ENCODE assay signal across 8 cellular contexts in the genomic region with DNA sequence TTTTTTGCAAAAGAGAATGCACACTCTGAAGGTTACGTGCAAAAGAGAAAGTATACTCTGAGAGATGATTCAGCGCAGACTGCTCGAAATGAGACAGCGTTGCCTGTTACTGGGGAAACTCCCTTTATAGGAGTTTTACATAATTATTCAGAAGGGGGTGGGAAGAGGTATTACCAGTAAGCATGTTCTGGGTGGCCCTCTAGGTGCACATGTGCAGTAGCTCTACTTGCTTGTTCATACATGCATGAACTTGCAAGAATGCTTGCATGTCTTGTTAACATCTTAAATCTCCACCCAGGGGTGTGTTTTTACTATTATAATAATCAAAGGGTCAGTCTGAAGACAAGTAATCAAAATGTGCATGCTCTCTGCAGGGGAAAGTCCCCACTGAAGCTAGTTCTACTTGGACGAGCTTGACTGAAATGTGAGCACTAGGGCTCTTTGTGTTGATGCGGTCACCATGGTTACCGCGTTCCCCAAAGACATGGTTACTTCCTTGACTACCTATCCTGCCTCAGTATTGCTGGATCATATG.
DNase-seq lines count a peak whose midpoint lies in the region; ATAC-seq and TF ChIP-seq lines count a peak whose summit lies in the region.

No MANE protein-coding gene starts in this region.

- H3K27me3 Mint-ChIP-seq in stimulated activated naive CD8-positive, alpha-beta T cell treated with anti-CD3 and anti-CD28 coated beads, Interleukin-15, amount 100 ng/mL, for 72 hours: no peaks in the 10 kb centered on the region

- H3K9me3 ChIP-seq in NT2/D1 (ENCODE audit: insufficient read depth, low read length) (no peaks in the 10 kb centered on the region; the same call in 1 of the 2 replicates), spleen (no peaks in the 10 kb centered on the region), suprapubic skin (no peaks in the 10 kb centered on the region)

- no peaks in the 10 kb centered on the region for H3K4me1 ChIP-seq in NT2/D1 (ENCODE audit: insufficient read depth, insufficient read length)
- H3K4me1 ChIP-seq in spleen: peaks cover 0 to 12% (median 0%) of the 10 kb centered on the region in 6 donors
- no peaks in the 10 kb centered on the region for H3K4me1 ChIP-seq in suprapubic skin

- TF ChIP-seq CTCF in spleen (IDR thresholded peaks at IDR 0.05 in 8 of 11, conservative IDR thresholded peaks at IDR 0.05 in 3 of 11) (no peak), suprapubic skin (IDR thresholded peaks at IDR 0.05) (no peak)

- no peak overlapping the region for H3K27ac Mint-ChIP-seq in stimulated activated naive CD8-positive, alpha-beta T cell treated with anti-CD3 and anti-CD28 coated beads, Interleukin-15, amount 100 ng/mL, for 72 hours

- H3K9me3 Mint-ChIP-seq in stimulated activated naive CD8-positive, alpha-beta T cell treated with anti-CD3 and anti-CD28 coated beads, Interleukin-15, amount 100 ng/mL, for 72 hours: no peaks in the 10 kb centered on the region

- peaks cover 6% of the 10 kb centered on the region for H3K4me1 Mint-ChIP-seq in stimulated activated naive CD8-positive, alpha-beta T cell treated with anti-CD3 and anti-CD28 coated beads, Interleukin-15, amount 100 ng/mL, for 72 hours

- DNase-seq in NT2/D1 (ENCODE audit: low read depth, low spot score) (peak; percentile 27), spleen (no peak), OCI-M2 (lab: John Stamatoyannopoulos, UW; ENCODE audit: unreplicated experiment) (no peak), suprapubic skin (ENCODE audit: low spot score in 2 of 2) (no peak)
- DNase-seq in central memory CD4-positive, alpha-beta T cell: peak; percentile 42
- peak; percentile 2 to 16 for DNase-seq in stimulated activated naive CD8-positive, alpha-beta T cell treated with anti-CD3 and anti-CD28 coated beads, Interleukin-15, amount 100 ng/mL, for 72 hours

- H3K27me3 ChIP-seq in NT2/D1 (ENCODE audit: insufficient read depth, insufficient read length): no peaks in the 10 kb centered on the region
- no peaks in the 10 kb centered on the region for H3K27me3 ChIP-seq in spleen (replicated peaks in 1 of 7)
- no peaks in the 10 kb centered on the region for H3K27me3 ChIP-seq in suprapubic skin

- WGBS in spleen, 5 donors: 57 to 70% (median 63%) methylated on average over 8 of the region's 8 CpGs
- WGBS in suprapubic skin: 60% methylated on average over 8 of the region's 8 CpGs

- no peak overlapping the region for H3K4me3 Mint-ChIP-seq in stimulated activated naive CD8-positive, alpha-beta T cell treated with anti-CD3 and anti-CD28 coated beads, Interleukin-15, amount 100 ng/mL, for 72 hours

- intact Hi-C loops in spleen (cut with DNase I; ENCODE audit: low total_unique reads): no loop called here

- no peak for TF ChIP-seq POLR2A in spleen (IDR thresholded peaks at IDR 0.05)
- TF ChIP-seq POLR2A in suprapubic skin (IDR thresholded peaks at IDR 0.05): no peak

- no peak for TF ChIP-seq EP300 in suprapubic skin (IDR thresholded peaks at IDR 0.05)

- H3K4me3 ChIP-seq in NT2/D1 (ENCODE audit: insufficient read length, low read depth) (no peak overlapping the region), spleen (peak overlapping the region in 1 of 8 donors; percentile 52), suprapubic skin (no peak overlapping the region)

- H3K36me3 ChIP-seq in NT2/D1 (ENCODE audit: insufficient read depth, insufficient read length, low read length) (no peaks in the 10 kb centered on the region), spleen (no peaks in the 10 kb centered on the region), suprapubic skin (no peaks in the 10 kb centered on the region)

- ATAC-seq in GM18870 (IDR thresholded peaks at IDR 0.05; ENCODE audit: unreplicated experiment): peak; percentile 98
- peak; percentile 97 for ATAC-seq in HG02763 (IDR thresholded peaks at IDR 0.05; ENCODE audit: unreplicated experiment)
- peak; percentile 92 for ATAC-seq in stimulated activated naive CD8-positive, alpha-beta T cell treated with anti-CD3 and anti-CD28 coated beads, Interleukin-15, amount 100 ng/mL, for 72 hours

- H3K27ac ChIP-seq in spleen (no peak overlapping the region), suprapubic skin (no peak overlapping the region)

- H3K9ac ChIP-seq in NT2/D1 (ENCODE audit: insufficient read length, low read depth): no peak overlapping the region

Comparison
In these comparisons a context has a peak if more than half of its experiments do, and no peak if none do; other contexts are left out.
1. DNase-seq: peak in NT2/D1 (single experiment), central memory CD4-positive, alpha-beta T cell (single experiment) and stimulated activated naive CD8-positive, alpha-beta T cell treated with anti-CD3 and anti-CD28 coated beads, Interleukin-15, amount 100 ng/mL, for 72 hours (2 of 2); none in spleen (single experiment), OCI-M2 (single experiment) and suprapubic skin (0 of 2).
2. Peak in every context shown above with its lines, with median percentiles within 50 percentile points of each other: ATAC-seq.